In genomic region chr6:21294144-21294543, GRCh38 we compare ENCODE assay signal across 19 cellular contexts.
"Had no signal": no experiment of that assay in that cellular context is flagged by ENCODE, and none has a peak within 500 bp of the region (broad histone marks: within the 10 kb centered on the region; RNA-seq: fewer than 3 reads in every experiment).

No MANE protein-coding gene starts in this region.

- H3K79me2 ChIP-seq: parathyroid adenoma had no signal

- H3K4me1 ChIP-seq: gastrocnemius medialis, lower lobe of right lung, parathyroid adenoma, right lobe of liver, transverse colon, upper lobe of right lung, uterus had no signal

- H3K9me3 ChIP-seq: gastrocnemius medialis, lower lobe of right lung, right lobe of liver, transverse colon, upper lobe of right lung, uterus had no signal

- H3K36me3 ChIP-seq: gastrocnemius medialis, lower lobe of right lung, right lobe of liver, transverse colon, upper lobe of right lung, uterus had no signal

- DNase-seq: effector CD8-positive, alpha-beta T cell; endodermal cell; foreskin fibroblast; gastrocnemius medialis; head of caudate nucleus; left ventricle myocardium superior; lower lobe of right lung; natural killer cell; right lobe of liver; small intestine; stimulated activated CD4-positive, alpha-beta T cell treated with anti-CD3 and anti-CD28 coated beads, Interleukin-15, amount 100 ng/mL, for 24 hours; stimulated activated CD4-positive, alpha-beta T cell treated with anti-CD3 and anti-CD28 coated beads, Interleukin-2, amount 100 ng/mL, for 48 hours; stimulated activated naive B cell treated with anti-CD40 and anti-IgM and Interleukin-4, amounts not matched to agents 10 μg/mL and 1 μg/mL and 100 μg/mL, for 72 hours; transverse colon; upper lobe of right lung; uterus had no signal

- H3K27ac ChIP-seq: epithelial cell of prostate, gastrocnemius medialis, lower lobe of right lung, parathyroid adenoma, right lobe of liver, transverse colon, upper lobe of right lung, uterus had no signal

- H2AFZ ChIP-seq: parathyroid adenoma had no signal

- ATAC-seq: esophagus mucosa; gastrocnemius medialis; left ventricle myocardium superior; lower lobe of right lung; natural killer cell; right lobe of liver; stimulated activated naive B cell treated with anti-CD40 and anti-IgM and Interleukin-4, amounts not matched to agents 10 μg/mL and 1 μg/mL and 100 μg/mL, for 72 hours; upper lobe of right lung had no signal

- H3K27me3 ChIP-seq: gastrocnemius medialis, right lobe of liver, transverse colon, upper lobe of right lung, uterus had no signal

- H3K4me3 ChIP-seq: gastrocnemius medialis, lower lobe of right lung, right lobe of liver, transverse colon, upper lobe of right lung, uterus had no signal

- H3K9ac ChIP-seq: parathyroid adenoma had no signal
